Comparison of ENCODE assay signal across 15 cellular contexts in genomic region chr2:128564131-128564530, GRCh38.
DNase-seq lines count a peak whose midpoint lies in the region; ATAC-seq, FAIRE-seq and TF ChIP-seq lines count a peak whose summit lies in the region.
"Had no signal": no experiment of that assay in that cellular context is flagged by ENCODE, and none has a peak within 500 bp of the region (broad histone marks: within the 10 kb centered on the region; RNA-seq: fewer than 3 reads in every experiment).

No MANE protein-coding gene starts in this region.

- TF ChIP-seq POLR2A in esophagus muscularis mucosa (IDR thresholded peaks at IDR 0.05; ENCODE audit: low read depth) (no peak), vagina (IDR thresholded peaks at IDR 0.05) (no peak)

- peaks cover 18% of the 10 kb centered on the region for H3F3A ChIP-seq in GM23248 (ENCODE audit: insufficient read depth)

- no peak for TF ChIP-seq EP300 in esophagus muscularis mucosa (IDR thresholded peaks at IDR 0.05)

- peaks cover 20% of the 10 kb centered on the region for H3K4me1 ChIP-seq in GM23248 (ENCODE audit: insufficient read depth)
- peaks cover 0 to 17% (median 15%) of the 10 kb centered on the region in 4 donors for H3K4me1 ChIP-seq in esophagus muscularis mucosa
- H3K4me1 ChIP-seq in osteoblast (ENCODE audit: insufficient read depth, low read length) = peaks cover 19% of the 10 kb centered on the region
- peaks cover 19% of the 10 kb centered on the region for H3K4me1 ChIP-seq in vagina

- in situ Hi-C loops in GM23248 (cut with MboI) = no loop called here

- DNase-seq in GM23248 (no peak), esophagus muscularis mucosa (ENCODE audit: extremely low spot score) (peak; percentile 82), osteoblast (ENCODE audit: insufficient read length, low spot score, missing footprints) (no peak), vagina (ENCODE audit: extremely low spot score in 2 of 2) (no peak), urothelium cell line (ENCODE audit: low spot score) (no peak), midbrain (lab: John Stamatoyannopoulos, UW) (no peak)
- DNase-seq: CD4-positive, alpha-beta memory T cell; DMS79 had no signal

- FAIRE-seq in urothelium cell line (lab: Jason Lieb, UNC) = no peak
- FAIRE-seq: A204.1, GM12878, GM18507, HepG2, HTR-8/SVneo had no signal

- H3K9ac ChIP-seq in GM23248 = no peak overlapping the region

- WGBS in GM23248 (ENCODE audit: low coverage in 1 of 2, low lambda C conversion rate in 2 of 2, missing lambda C conversion rate in 2 of 2), 2 experiments = 96 to 100% methylated on average over 4 of the region's 4 CpGs
- WGBS in esophagus muscularis mucosa = 95% methylated on average over 4 of the region's 4 CpGs

- H3K27me3 ChIP-seq in GM23248 (replicated peaks; ENCODE audit: insufficient read depth) (no peaks in the 10 kb centered on the region), esophagus muscularis mucosa (no peaks in the 10 kb centered on the region), osteoblast (ENCODE audit: insufficient read depth, low read length) (no peaks in the 10 kb centered on the region), vagina (no peaks in the 10 kb centered on the region)

- H3K9me3 ChIP-seq in GM23248 (ENCODE audit: low read depth) (no peaks in the 10 kb centered on the region), esophagus muscularis mucosa (no peaks in the 10 kb centered on the region), osteoblast (ENCODE audit: low read depth, low read length) (no peaks in the 10 kb centered on the region), vagina (no peaks in the 10 kb centered on the region)

- no peaks in the 10 kb centered on the region for H3K9me2 ChIP-seq in GM23248 (ENCODE audit: insufficient read depth)

- H3K4me3 ChIP-seq in GM23248 (no peak overlapping the region), esophagus muscularis mucosa (no peak overlapping the region), osteoblast (ENCODE audit: insufficient read depth, low read length) (no peak overlapping the region), vagina (no peak overlapping the region)
- H3K4me3 ChIP-seq: GM12878 had no signal

- H2AFZ ChIP-seq in GM23248 (no peak overlapping the region), osteoblast (ENCODE audit: low read length) (no peak overlapping the region)

- intact Hi-C loops in esophagus muscularis mucosa (cut with DNase I) (no loop called here), vagina (cut with DNase I) (no loop called here)

- H3K27ac ChIP-seq in GM23248 (peak overlapping the region; percentile 72), esophagus muscularis mucosa (replicated peaks in 1 of 4) (no peak overlapping the region), osteoblast (ENCODE audit: low read depth, low read length) (peak overlapping the region; percentile 70), vagina (peak overlapping the region; percentile 46)
- H3K27ac ChIP-seq: C4-2B had no signal

- ATAC-seq in GM21367 (IDR thresholded peaks at IDR 0.05; ENCODE audit: unreplicated experiment) = no peak
- ATAC-seq: GM12878, HepG2 had no signal

- TF ChIP-seq CTCF in esophagus muscularis mucosa (IDR thresholded peaks at IDR 0.05) = no peak
- TF ChIP-seq CTCF in osteoblast (IDR thresholded peaks at IDR 0.05; ENCODE audit: extremely low read depth, low read depth, low read length) = no peak
- no peak for TF ChIP-seq CTCF in vagina (IDR thresholded peaks at IDR 0.05)

- H3K79me2 ChIP-seq in GM23248 (ENCODE audit: insufficient read depth) = no peaks in the 10 kb centered on the region
- H3K79me2 ChIP-seq in osteoblast (ENCODE audit: insufficient read depth, low read length) = no peaks in the 10 kb centered on the region

- H4K20me1 ChIP-seq in GM23248 (ENCODE audit: insufficient read depth) (no peaks in the 10 kb centered on the region), osteoblast (ENCODE audit: insufficient read depth, low read length) (no peaks in the 10 kb centered on the region)

- H3K36me3 ChIP-seq in GM23248 (ENCODE audit: low read depth) = no peaks in the 10 kb centered on the region
- H3K36me3 ChIP-seq in esophagus muscularis mucosa = no peaks in the 10 kb centered on the region
- no peaks in the 10 kb centered on the region for H3K36me3 ChIP-seq in osteoblast (ENCODE audit: insufficient read depth, low read length)
- H3K36me3 ChIP-seq in vagina = no peaks in the 10 kb centered on the region

- peak overlapping the region; percentile 4 for H3K4me2 ChIP-seq in GM23248 (ENCODE audit: unreplicated experiment)
- H3K4me2 ChIP-seq in osteoblast (ENCODE audit: insufficient read depth, low read length) = no peak overlapping the region

Comparison
In these comparisons a context has a peak if more than half of its experiments do, and no peak if none do; other contexts are left out.
1. H3K27ac ChIP-seq: peak in GM23248 (single experiment), osteoblast (single experiment) and vagina (single experiment); none in esophagus muscularis mucosa (0 of 4).